In the genomic region with DNA sequence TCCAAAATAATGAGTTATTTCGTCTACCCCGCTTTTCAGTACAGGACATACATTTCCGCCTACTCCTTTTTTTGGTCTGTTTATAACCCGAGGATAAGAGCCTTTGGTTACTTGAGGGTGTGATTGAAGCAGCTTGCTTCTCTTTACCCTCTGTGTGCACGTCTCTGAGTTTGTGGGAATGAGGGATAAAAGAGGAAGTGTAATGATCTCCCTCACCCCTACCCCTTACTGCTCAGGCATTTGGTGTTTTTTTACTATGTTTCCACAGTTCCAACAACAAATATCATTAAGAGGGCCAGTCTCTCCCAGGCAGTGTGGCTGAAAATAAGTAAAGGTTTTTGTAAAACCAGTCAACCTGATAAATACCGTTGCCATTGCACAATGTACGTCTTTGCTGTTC, we compare ENCODE assay signal across 1 cellular context.
TF ChIP-seq lines count a peak whose summit lies in the region.

No MANE protein-coding gene starts in this region.

TF ChIP-seq in GM23338, 12 proteins besides CTCF, POLR2A, EP300 and RAD21:
- TF ChIP-seq, protein P1, sequence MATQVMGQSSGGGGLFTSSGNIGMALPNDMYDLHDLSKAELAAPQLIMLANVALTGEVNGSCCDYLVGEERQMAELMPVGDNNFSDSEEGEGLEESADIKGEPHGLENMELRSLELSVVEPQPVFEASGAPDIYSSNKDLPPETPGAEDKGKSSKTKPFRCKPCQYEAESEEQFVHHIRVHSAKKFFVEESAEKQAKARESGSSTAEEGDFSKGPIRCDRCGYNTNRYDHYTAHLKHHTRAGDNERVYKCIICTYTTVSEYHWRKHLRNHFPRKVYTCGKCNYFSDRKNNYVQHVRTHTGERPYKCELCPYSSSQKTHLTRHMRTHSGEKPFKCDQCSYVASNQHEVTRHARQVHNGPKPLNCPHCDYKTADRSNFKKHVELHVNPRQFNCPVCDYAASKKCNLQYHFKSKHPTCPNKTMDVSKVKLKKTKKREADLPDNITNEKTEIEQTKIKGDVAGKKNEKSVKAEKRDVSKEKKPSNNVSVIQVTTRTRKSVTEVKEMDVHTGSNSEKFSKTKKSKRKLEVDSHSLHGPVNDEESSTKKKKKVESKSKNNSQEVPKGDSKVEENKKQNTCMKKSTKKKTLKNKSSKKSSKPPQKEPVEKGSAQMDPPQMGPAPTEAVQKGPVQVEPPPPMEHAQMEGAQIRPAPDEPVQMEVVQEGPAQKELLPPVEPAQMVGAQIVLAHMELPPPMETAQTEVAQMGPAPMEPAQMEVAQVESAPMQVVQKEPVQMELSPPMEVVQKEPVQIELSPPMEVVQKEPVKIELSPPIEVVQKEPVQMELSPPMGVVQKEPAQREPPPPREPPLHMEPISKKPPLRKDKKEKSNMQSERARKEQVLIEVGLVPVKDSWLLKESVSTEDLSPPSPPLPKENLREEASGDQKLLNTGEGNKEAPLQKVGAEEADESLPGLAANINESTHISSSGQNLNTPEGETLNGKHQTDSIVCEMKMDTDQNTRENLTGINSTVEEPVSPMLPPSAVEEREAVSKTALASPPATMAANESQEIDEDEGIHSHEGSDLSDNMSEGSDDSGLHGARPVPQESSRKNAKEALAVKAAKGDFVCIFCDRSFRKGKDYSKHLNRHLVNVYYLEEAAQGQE (IDR thresholded peaks at IDR 0.05; ENCODE audit: unreplicated experiment) = no peak
- TF ChIP-seq POLR2AphosphoS5 (IDR thresholded peaks at IDR 0.05; ENCODE audit: low read depth) (no peak), CREB1 (CRISPR knock-in tag; IDR thresholded peaks at IDR 0.05; ENCODE audit: low read depth) (no peak), ZNF331 (CRISPR knock-in tag; IDR thresholded peaks at IDR 0.05; ENCODE audit: low read depth) (no peak), EZH2phosphoT487 (IDR thresholded peaks at IDR 0.05; ENCODE audit: unreplicated experiment) (no peak), JUNB (IDR thresholded peaks at IDR 0.05; ENCODE audit: unreplicated experiment) (no peak), ZNF114 (CRISPR knock-in tag; IDR thresholded peaks at IDR 0.05) (no peak), NANOG (IDR thresholded peaks at IDR 0.05; ENCODE audit: borderline replicate concordance) (no peak), STAT1 (IDR thresholded peaks at IDR 0.05; ENCODE audit: unreplicated experiment) (no peak), EZH2 (IDR thresholded peaks at IDR 0.05; ENCODE audit: low read depth, unreplicated experiment) (no peak)
- TF ChIP-seq, protein P2, sequence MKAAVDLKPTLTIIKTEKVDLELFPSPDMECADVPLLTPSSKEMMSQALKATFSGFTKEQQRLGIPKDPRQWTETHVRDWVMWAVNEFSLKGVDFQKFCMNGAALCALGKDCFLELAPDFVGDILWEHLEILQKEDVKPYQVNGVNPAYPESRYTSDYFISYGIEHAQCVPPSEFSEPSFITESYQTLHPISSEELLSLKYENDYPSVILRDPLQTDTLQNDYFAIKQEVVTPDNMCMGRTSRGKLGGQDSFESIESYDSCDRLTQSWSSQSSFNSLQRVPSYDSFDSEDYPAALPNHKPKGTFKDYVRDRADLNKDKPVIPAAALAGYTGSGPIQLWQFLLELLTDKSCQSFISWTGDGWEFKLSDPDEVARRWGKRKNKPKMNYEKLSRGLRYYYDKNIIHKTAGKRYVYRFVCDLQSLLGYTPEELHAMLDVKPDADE (IDR thresholded peaks at IDR 0.05) = no peak
- TF ChIP-seq, protein P3, sequence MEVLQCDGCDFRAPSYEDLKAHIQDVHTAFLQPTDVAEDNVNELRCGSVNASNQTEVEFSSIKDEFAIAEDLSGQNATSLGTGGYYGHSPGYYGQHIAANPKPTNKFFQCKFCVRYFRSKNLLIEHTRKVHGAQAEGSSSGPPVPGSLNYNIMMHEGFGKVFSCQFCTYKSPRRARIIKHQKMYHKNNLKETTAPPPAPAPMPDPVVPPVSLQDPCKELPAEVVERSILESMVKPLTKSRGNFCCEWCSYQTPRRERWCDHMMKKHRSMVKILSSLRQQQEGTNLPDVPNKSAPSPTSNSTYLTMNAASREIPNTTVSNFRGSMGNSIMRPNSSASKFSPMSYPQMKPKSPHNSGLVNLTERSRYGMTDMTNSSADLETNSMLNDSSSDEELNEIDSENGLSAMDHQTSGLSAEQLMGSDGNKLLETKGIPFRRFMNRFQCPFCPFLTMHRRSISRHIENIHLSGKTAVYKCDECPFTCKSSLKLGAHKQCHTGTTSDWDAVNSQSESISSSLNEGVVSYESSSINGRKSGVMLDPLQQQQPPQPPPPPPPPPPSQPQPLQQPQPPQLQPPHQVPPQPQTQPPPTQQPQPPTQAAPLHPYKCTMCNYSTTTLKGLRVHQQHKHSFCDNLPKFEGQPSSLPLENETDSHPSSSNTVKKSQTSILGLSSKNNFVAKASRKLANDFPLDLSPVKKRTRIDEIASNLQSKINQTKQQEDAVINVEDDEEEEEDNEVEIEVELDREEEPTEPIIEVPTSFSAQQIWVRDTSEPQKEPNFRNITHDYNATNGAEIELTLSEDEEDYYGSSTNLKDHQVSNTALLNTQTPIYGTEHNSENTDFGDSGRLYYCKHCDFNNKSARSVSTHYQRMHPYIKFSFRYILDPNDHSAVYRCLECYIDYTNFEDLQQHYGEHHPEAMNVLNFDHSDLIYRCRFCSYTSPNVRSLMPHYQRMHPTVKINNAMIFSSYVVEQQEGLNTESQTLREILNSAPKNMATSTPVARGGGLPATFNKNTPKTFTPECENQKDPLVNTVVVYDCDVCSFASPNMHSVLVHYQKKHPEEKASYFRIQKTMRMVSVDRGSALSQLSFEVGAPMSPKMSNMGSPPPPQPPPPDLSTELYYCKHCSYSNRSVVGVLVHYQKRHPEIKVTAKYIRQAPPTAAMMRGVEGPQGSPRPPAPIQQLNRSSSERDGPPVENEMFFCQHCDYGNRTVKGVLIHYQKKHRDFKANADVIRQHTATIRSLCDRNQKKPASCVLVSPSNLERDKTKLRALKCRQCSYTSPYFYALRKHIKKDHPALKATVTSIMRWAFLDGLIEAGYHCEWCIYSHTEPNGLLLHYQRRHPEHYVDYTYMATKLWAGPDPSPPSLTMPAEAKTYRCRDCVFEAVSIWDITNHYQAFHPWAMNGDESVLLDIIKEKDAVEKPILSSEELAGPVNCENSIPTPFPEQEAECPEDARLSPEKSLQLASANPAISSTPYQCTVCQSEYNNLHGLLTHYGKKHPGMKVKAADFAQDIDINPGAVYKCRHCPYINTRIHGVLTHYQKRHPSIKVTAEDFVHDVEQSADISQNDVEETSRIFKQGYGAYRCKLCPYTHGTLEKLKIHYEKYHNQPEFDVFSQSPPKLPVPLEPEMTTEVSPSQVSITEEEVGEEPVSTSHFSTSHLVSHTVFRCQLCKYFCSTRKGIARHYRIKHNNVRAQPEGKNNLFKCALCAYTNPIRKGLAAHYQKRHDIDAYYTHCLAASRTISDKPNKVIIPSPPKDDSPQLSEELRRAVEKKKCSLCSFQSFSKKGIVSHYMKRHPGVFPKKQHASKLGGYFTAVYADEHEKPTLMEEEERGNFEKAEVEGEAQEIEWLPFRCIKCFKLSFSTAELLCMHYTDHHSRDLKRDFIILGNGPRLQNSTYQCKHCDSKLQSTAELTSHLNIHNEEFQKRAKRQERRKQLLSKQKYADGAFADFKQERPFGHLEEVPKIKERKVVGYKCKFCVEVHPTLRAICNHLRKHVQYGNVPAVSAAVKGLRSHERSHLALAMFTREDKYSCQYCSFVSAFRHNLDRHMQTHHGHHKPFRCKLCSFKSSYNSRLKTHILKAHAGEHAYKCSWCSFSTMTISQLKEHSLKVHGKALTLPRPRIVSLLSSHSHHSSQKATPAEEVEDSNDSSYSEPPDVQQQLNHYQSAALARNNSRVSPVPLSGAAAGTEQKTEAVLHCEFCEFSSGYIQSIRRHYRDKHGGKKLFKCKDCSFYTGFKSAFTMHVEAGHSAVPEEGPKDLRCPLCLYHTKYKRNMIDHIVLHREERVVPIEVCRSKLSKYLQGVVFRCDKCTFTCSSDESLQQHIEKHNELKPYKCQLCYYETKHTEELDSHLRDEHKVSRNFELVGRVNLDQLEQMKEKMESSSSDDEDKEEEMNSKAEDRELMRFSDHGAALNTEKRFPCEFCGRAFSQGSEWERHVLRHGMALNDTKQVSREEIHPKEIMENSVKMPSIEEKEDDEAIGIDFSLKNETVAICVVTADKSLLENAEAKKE (CRISPR knock-in tag; IDR thresholded peaks at IDR 0.05) = no peak
